Comparison of ENCODE assay signal across 19 cellular contexts in genomic region chr1:4696161-4696745, GRCh38. TPM values are rescaled to one million over a fixed set of nuclear protein-coding genes. Genes with fewer than 3 reads are reported as not detected.
"Had no signal": no experiment of that assay in that cellular context is flagged by ENCODE, and none has a peak within 500 bp of the region (broad histone marks: within the 10 kb centered on the region; RNA-seq: fewer than 3 reads in every experiment).

No MANE protein-coding gene starts in this region.

- H3K36me3 ChIP-seq: esophagus squamous epithelium, gastroesophageal sphincter, ovary, right atrium auricular region, sigmoid colon, stomach had no signal

- FAIRE-seq: colon had no signal

- H3K9me3 ChIP-seq: esophagus squamous epithelium, mucosa of descending colon, ovary, right atrium auricular region, sigmoid colon had no signal

- H3K27ac ChIP-seq: esophagus squamous epithelium, gastroesophageal sphincter, ovary, right atrium auricular region, sigmoid colon, skin epidermis, stomach had no signal

- H3K27me3 ChIP-seq: ovary, right atrium auricular region had no signal

- DNase-seq: esophagus squamous epithelium; foreskin fibroblast; glutamatergic neuron; islet precursor cell; left cardiac atrium; mucosa of descending colon; naive thymus-derived CD8-positive, alpha-beta T cell; ovary; sigmoid colon; stimulated activated CD4-positive, alpha-beta T cell treated with anti-CD3 and anti-CD28 coated beads, Interleukin-2, amount 100 ng/mL, for 24 hours; stimulated activated naive CD4-positive, alpha-beta T cell; stomach; substantia nigra; trophoblast cell had no signal

- H3K4me1 ChIP-seq: esophagus squamous epithelium, gastroesophageal sphincter, right atrium auricular region, sigmoid colon, stomach had no signal

- H3K4me3 ChIP-seq: esophagus squamous epithelium, gastroesophageal sphincter, mucosa of descending colon, ovary, right atrium auricular region, sigmoid colon, skin epidermis, stomach had no signal

RNA-seq across cellular contexts. Expression of gene AJAP1, which starts 41.8 kb away (rescaled TPM):
- total RNA-seq: lung microvascular endothelial cell had no signal
